In genomic region chrX:22196151-22196550, GRCh38 we compare ENCODE assay signal across 23 cellular contexts.
A peak's percentile ranks its signal among the peaks of the same experiment; 100 is the strongest.
DNase-seq lines count a peak whose midpoint lies in the region; ATAC-seq and TF ChIP-seq lines count a peak whose summit lies in the region.
"Had no signal": no experiment of that assay in that cellular context is flagged by ENCODE, and none has a peak within 500 bp of the region (broad histone marks: within the 10 kb centered on the region; RNA-seq: fewer than 3 reads in every experiment).

No MANE protein-coding gene starts in this region.

- intact Hi-C loops in right lobe of liver (cut with DNase I): no loop called here

- ATAC-seq in GM18498 (IDR thresholded peaks at IDR 0.05; ENCODE audit: unreplicated experiment) (no peak), GM19351 (IDR thresholded peaks at IDR 0.05; ENCODE audit: unreplicated experiment) (no peak), right lobe of liver (no peak)
- ATAC-seq: A549 had no signal

- TF ChIP-seq POLR2A in right lobe of liver (IDR thresholded peaks at IDR 0.05): no peak

- 67% methylated on average over 1 of the region's 1 CpG for WGBS in right lobe of liver (ENCODE audit: insufficient coverage, low coverage, low lambda C conversion rate, missing lambda C conversion rate)

- H3K4me1 ChIP-seq in right lobe of liver: no peaks in the 10 kb centered on the region
- H3K4me1 ChIP-seq: A549, Caco-2 had no signal

- no peak overlapping the region for H3K9ac ChIP-seq in SK-N-MC (ENCODE audit: insufficient read length)

- H3K4me3 ChIP-seq in AG10803 (ENCODE audit: low read length): no peak overlapping the region
- H3K4me3 ChIP-seq in SK-N-MC: peak overlapping the region; percentile 1; the same call in 1 of the 2 replicates
- no peak overlapping the region for H3K4me3 ChIP-seq in fibroblast of the aortic adventitia (ENCODE audit: low read depth, low read length)
- no peak overlapping the region for H3K4me3 ChIP-seq in right lobe of liver
- H3K4me3 ChIP-seq: A549 had no signal

- DNase-seq in AG10803 (ENCODE audit: low read depth) (peak; percentile 71), GM04504 (ENCODE audit: low read depth) (peak; percentile 22), SK-N-MC (ENCODE audit: low read depth, low spot score) (peak; percentile 85), fibroblast of the aortic adventitia (ENCODE audit: low read depth) (peak; percentile 72), NCI-H2196 (lab: John Stamatoyannopoulos, UW; ENCODE audit: unreplicated experiment) (no peak), right lobe of liver (no peak)
- DNase-seq: AML-193; Caco-2; CD4-positive, CD25-positive, alpha-beta regulatory T cell; GOT3; IMR-90; Karpas-422; NCI-H1105; NCI-H1694 treated with DMSO at 0.1 percent for 48 hours; NCI-H2107; NCI-H345; NCI-H526; NK-92 treated with Interleukin-12 subunit alpha and Interleukin-12 subunit beta, amount 100 ng/mL, for 24 hours; RPMI8226; SIG-M5 had no signal

- 0 out of 2 replicates have a peak, but pooled peaks cover 2% of the 10 kb centered on the region for H3K9me3 ChIP-seq in SK-N-MC (ENCODE audit: low read depth, low read length)
- no peaks in the 10 kb centered on the region for H3K9me3 ChIP-seq in right lobe of liver
- H3K9me3 ChIP-seq: A549, Caco-2 had no signal

- no peaks in the 10 kb centered on the region for H3K36me3 ChIP-seq in SK-N-MC (ENCODE audit: insufficient read depth, low read length)
- no peaks in the 10 kb centered on the region for H3K36me3 ChIP-seq in right lobe of liver

- H3K27me3 ChIP-seq in right lobe of liver: no peaks in the 10 kb centered on the region

- TF ChIP-seq CTCF in AG10803 (conservative IDR thresholded peaks at IDR 0.05; ENCODE audit: low read length) (no peak), fibroblast of the aortic adventitia (IDR thresholded peaks at IDR 0.05; ENCODE audit: insufficient read depth, low read length) (no peak), right lobe of liver (IDR thresholded peaks at IDR 0.05) (no peak)

- peak overlapping the region; percentile 89 for H3K27ac ChIP-seq in SK-N-MC
- no peak overlapping the region for H3K27ac ChIP-seq in right lobe of liver
- H3K27ac ChIP-seq: A549 had no signal

Comparison
In these comparisons a context has a peak if more than half of its experiments do, and no peak if none do; other contexts are left out.
1. DNase-seq: peak in AG10803 (single experiment), GM04504 (single experiment), SK-N-MC (single experiment) and fibroblast of the aortic adventitia (single experiment); none in NCI-H2196 (single experiment) and right lobe of liver (0 of 3).